Comparison of ENCODE assay signal across 25 cellular contexts in the genomic region with DNA sequence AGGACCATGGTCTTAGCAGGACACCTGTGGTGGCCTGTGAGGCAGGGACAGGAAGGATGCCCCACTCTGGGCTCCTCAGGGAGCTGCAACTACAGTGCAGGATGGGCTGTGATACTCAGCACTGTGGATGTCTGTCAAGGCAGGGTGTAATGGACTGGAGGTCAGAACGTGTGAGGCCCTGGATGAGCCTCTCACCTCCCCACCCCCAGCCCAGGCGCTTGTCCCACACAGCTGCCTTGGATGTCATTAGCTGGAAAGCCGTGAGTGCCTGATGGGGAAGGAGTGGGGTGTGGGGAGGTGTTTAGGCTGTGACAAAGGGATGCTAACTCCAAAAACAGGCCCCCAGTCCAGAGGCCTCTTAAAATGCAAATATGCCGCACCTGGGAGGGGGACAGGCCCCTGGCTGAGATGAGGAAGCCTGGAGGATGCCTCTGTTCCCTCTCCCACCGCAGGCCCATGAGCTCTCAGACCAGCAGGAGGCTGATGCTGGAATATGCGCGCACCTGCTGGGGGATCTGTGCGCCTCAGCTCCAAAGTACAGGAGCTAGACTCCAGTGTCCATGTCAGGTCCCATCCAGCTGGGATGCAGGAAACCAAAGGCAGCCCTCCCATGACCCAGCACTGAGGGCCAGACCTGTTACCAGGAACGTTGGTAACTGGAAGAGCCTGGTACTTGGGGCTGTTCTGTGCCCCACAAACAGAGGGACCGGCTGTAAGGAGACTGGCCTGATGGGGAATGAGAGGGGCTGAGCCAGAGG. TPM values are rescaled to one million over a fixed set of nuclear protein-coding genes. Genes with fewer than 3 reads are reported as not detected.
"Had no signal": no experiment of that assay in that cellular context is flagged by ENCODE, and none has a peak within 500 bp of the region (broad histone marks: within the 10 kb centered on the region; RNA-seq: fewer than 3 reads in every experiment).

No MANE protein-coding gene starts in this region.

- H3K9me3 ChIP-seq: ascending aorta, right lobe of liver, suprapubic skin, transverse colon, uterus had no signal

- ATAC-seq: activated CD4-positive, alpha-beta T cell treated with anti-CD3 and anti-CD28 coated beads for 36 hours; activated T-helper 17 cell treated with anti-CD3 and anti-CD28 coated beads, Interleukin-2, amount 50 U/mL, for 72 hours; left lobe of liver; right lobe of liver; stimulated activated effector memory CD8-positive, alpha-beta T cell treated with anti-CD3 and anti-CD28 coated beads, Interleukin-12 subunit alpha, Interleukin-12 subunit beta, amount 100 ng/mL, for 72 hours; stimulated activated naive CD8-positive, alpha-beta T cell treated with anti-CD3 and anti-CD28 coated beads, Interleukin-15, amount 100 ng/mL, for 72 hours had no signal

- DNase-seq: activated B cell treated with CpG ODN at 0.5 μM for 24 hours; activated CD4-positive, alpha-beta T cell treated with anti-CD3 and anti-CD28 coated beads for 36 hours; activated CD4-positive, alpha-beta T cell treated with anti-CD3 and anti-CD28 coated beads, Interleukin-2, amount 50 U/mL, for 4 hours; activated CD8-positive, alpha-beta memory T cell treated with anti-CD3 and anti-CD28 coated beads for 24 hours; activated CD8-positive, alpha-beta memory T cell treated with anti-CD3 and anti-CD28 coated beads, Interleukin-2, amount 50 U/mL, for 4 hours; activated T-cell treated with anti-CD3 and anti-CD28 coated beads, Interleukin-2, amount 50 U/mL, for 24 hours; erythroblast; foreskin fibroblast; kidney; right lobe of liver; stimulated activated CD4-positive, alpha-beta T cell treated with anti-CD3 and anti-CD28 coated beads, Interleukin-2, amount 100 ng/mL, for 24 hours; stimulated activated naive CD8-positive, alpha-beta T cell treated with anti-CD3 and anti-CD28 coated beads, Interleukin-15, amount 100 ng/mL, for 72 hours; T1000; transverse colon; uterus had no signal

- H3K4me3 ChIP-seq: ascending aorta, coronary artery, lung, right lobe of liver, skin epidermis, suprapubic skin, transverse colon, uterus had no signal

- H3K27me3 ChIP-seq: ascending aorta, right lobe of liver, suprapubic skin, transverse colon, uterus had no signal

- H3K27ac ChIP-seq: ascending aorta, coronary artery, right lobe of liver, skin epidermis, suprapubic skin, transverse colon, uterus had no signal

- H3K36me3 ChIP-seq: ascending aorta, right lobe of liver, suprapubic skin, transverse colon, uterus had no signal

- H3K4me1 ChIP-seq: ascending aorta, right lobe of liver, suprapubic skin, transverse colon, uterus had no signal

RNA-seq across cellular contexts. Expression of gene RSPH14, which starts 25.1 kb away (rescaled TPM):
- total RNA-seq: activated B cell treated with CpG ODN at 0.5 μM for 24 hours; activated T-helper 17 cell treated with anti-CD3 and anti-CD28 coated beads, Interleukin-2, amount 50 U/mL, for 72 hours; ascending aorta; myocyte; right lobe of liver had no signal
- polyA plus RNA-seq: fibroblast of lung had no signal
